21 cellular contexts compared by ENCODE assay signal in genomic region chr17:80224098-80224497, GRCh38. TPM values are rescaled to one million over a fixed set of nuclear protein-coding genes. Genes with fewer than 3 reads are reported as not detected.
DNase-seq lines count a peak whose midpoint lies in the region; ATAC-seq, FAIRE-seq and TF ChIP-seq lines count a peak whose summit lies in the region.
"Had no signal": no experiment of that assay in that cellular context is flagged by ENCODE, and none has a peak within 500 bp of the region (broad histone marks: within the 10 kb centered on the region; RNA-seq: fewer than 3 reads in every experiment).

No MANE protein-coding gene starts in this region.

- CTCF ChIA-PET in HepG2 (lab: Yijun Ruan, JAX; ENCODE audit: low intra/inter-chr PET ratio, low total read pairs) = no interaction called here
- CTCF ChIA-PET in WTC11 (lab: Charles Lee) = no interaction called here

- intact Hi-C loops in HepG2 (cut with micrococcal nuclease; ENCODE audit: unreplicated experiment) (no loop called here), right lobe of liver (cut with DNase I) (no loop called here), kidney (cut with DNase I) (no loop called here), tibial artery (cut with DNase I; ENCODE audit: low total_unique reads) (no loop called here)

- H3K79me2 ChIP-seq in HepG2 (ENCODE audit: insufficient read depth, low read length) = peaks cover 9% of the 10 kb centered on the region

- H3K27ac Mint-ChIP-seq in WTC11 = peak overlapping the region; percentile 66

- no peak for TF ChIP-seq POLR2A in HepG2 (IDR thresholded peaks at IDR 0.05; ENCODE audit: insufficient read depth in 1 of 2, low read depth in 2 of 2, low read length in 2 of 2)
- no peak for TF ChIP-seq POLR2A in right lobe of liver (IDR thresholded peaks at IDR 0.05)

- POLR2A ChIA-PET in HepG2 (lab: Yijun Ruan, JAX) = no interaction called here
- POLR2A ChIA-PET in WTC11 (lab: Charles Lee) = no interaction called here

- in situ Hi-C loops in HepG2 (cut with HindIII; ENCODE audit: extremely low pct_ligation_motif_present, low pct_unique_long_range_greater_than_20kb) = no loop called here

- H3K4me2 ChIP-seq in HepG2 (ENCODE audit: low read depth, low read length) = no peak overlapping the region
- H3K4me2 ChIP-seq: A549 had no signal

- no peak for FAIRE-seq in HepG2 (lab: Jason Lieb, UNC)
- FAIRE-seq in kidney (lab: Jason Lieb, UNC) = no peak
- FAIRE-seq: A549, GM19239 had no signal

- peaks cover 15% of the 10 kb centered on the region for H3K4me1 ChIP-seq in HepG2 (ENCODE audit: insufficient read depth, low read length)
- peaks cover 0 to 6% (median 1%) of the 10 kb centered on the region in 4 donors for H3K4me1 ChIP-seq in right lobe of liver
- peaks cover 3 to 12% of the 10 kb centered on the region in 2 donors for H3K4me1 ChIP-seq in kidney (ENCODE audit: control insufficient read depth in 1 of 2, insufficient read depth in 1 of 2, low read depth in 1 of 2, low read length in 2 of 2)
- H3K4me1 ChIP-seq in tibial artery = peaks cover 0 to 27% (median 21%) of the 10 kb centered on the region in 4 donors

- H3K27ac ChIP-seq in HepG2 (ENCODE audit: extremely low read length, insufficient read depth, low read length) (no peak overlapping the region), right lobe of liver (no peak overlapping the region), kidney (ENCODE audit: low read depth in 2 of 2, low read length in 2 of 2) (no peak overlapping the region), tibial artery (no peak overlapping the region)
- H3K27ac ChIP-seq: A549, C4-2B, HL-60 had no signal

- H3K9ac ChIP-seq in HepG2 (ENCODE audit: insufficient read depth, low read depth, low read length) (no peak overlapping the region), kidney (ENCODE audit: low read length in 2 of 2) (no peak overlapping the region)

- no TSS peak for BruUV-seq in HepG2 (replicated peaks; lab: Mats Ljungman, UMichigan)

- peaks cover 4% of the 10 kb centered on the region; the same call in 1 of the 2 replicates for H3K36me3 Mint-ChIP-seq in WTC11

- TF ChIP-seq EP300 in HepG2 (IDR thresholded peaks at IDR 0.05; ENCODE audit: low read depth in 2 of 2, low read length in 2 of 2) = no peak
- TF ChIP-seq EP300 in HepG2 (CRISPR knock-in tag; IDR thresholded peaks at IDR 0.05; ENCODE audit: borderline replicate concordance) = no peak

- H3K4me1 Mint-ChIP-seq in WTC11 = peaks cover 26% of the 10 kb centered on the region

- H3K4me3 ChIP-seq in HepG2 (replicated peaks in 1 of 3; ENCODE audit: insufficient read depth in 1 of 3, low read depth in 2 of 3, low read length in 3 of 3) (no peak overlapping the region), right lobe of liver (no peak overlapping the region), kidney (ENCODE audit: low read length in 2 of 2) (no peak overlapping the region), tibial artery (no peak overlapping the region)
- H3K4me3 ChIP-seq: A549 had no signal

- no peaks in the 10 kb centered on the region for H3K27me3 Mint-ChIP-seq in WTC11 (ENCODE audit: low read depth)

- no peaks in the 10 kb centered on the region for H3K27me3 ChIP-seq in HepG2 (ENCODE audit: control insufficient read depth in 1 of 2, insufficient read depth in 2 of 2, low read length in 2 of 2)
- H3K27me3 ChIP-seq in right lobe of liver = no peaks in the 10 kb centered on the region
- H3K27me3 ChIP-seq in tibial artery = no peaks in the 10 kb centered on the region

- H3K9me3 ChIP-seq in HepG2 (ENCODE audit: low read length) (no peaks in the 10 kb centered on the region), right lobe of liver (no peaks in the 10 kb centered on the region), kidney (ENCODE audit: control insufficient read depth in 1 of 2, low read length in 2 of 2) (no peaks in the 10 kb centered on the region), tibial artery (no peaks in the 10 kb centered on the region)
- H3K9me3 ChIP-seq: A549 had no signal

- H3K36me3 ChIP-seq in HepG2 (replicated peaks in 1 of 2; ENCODE audit: control insufficient read depth in 1 of 2, insufficient read depth in 2 of 2, low read length in 2 of 2) = peaks cover 3 to 4% of the 10 kb centered on the region in 2 experiments; a peak in 1 of 5 replicates
- H3K36me3 ChIP-seq in right lobe of liver = no peaks in the 10 kb centered on the region
- H3K36me3 ChIP-seq in kidney (ENCODE audit: control insufficient read depth in 1 of 2, insufficient read depth in 2 of 2, low read length in 2 of 2) = peaks cover 0 to 4% of the 10 kb centered on the region in 2 donors
- peaks cover 7 to 49% (median 35%) of the 10 kb centered on the region in 3 donors for H3K36me3 ChIP-seq in tibial artery

- ATAC-seq in HepG2 = no peak
- no peak for ATAC-seq in right lobe of liver
- no peak for ATAC-seq in WTC11
- ATAC-seq: A549, HCT116, PC-3 had no signal

- H4K20me1 ChIP-seq in HepG2 (ENCODE audit: insufficient read depth, low read length) = no peaks in the 10 kb centered on the region

- no peak overlapping the region for H2AFZ ChIP-seq in HepG2 (ENCODE audit: low read length)

- TF ChIP-seq CTCF in HepG2 (CRISPR knock-in tag; IDR thresholded peaks at IDR 0.05) (no peak), right lobe of liver (IDR thresholded peaks at IDR 0.05) (no peak), WTC11 (IDR thresholded peaks at IDR 0.05) (no peak), kidney (IDR thresholded peaks at IDR 0.05; ENCODE audit: borderline replicate concordance, extremely low read depth, insufficient read depth) (no peak), tibial artery (IDR thresholded peaks at IDR 0.05) (no peak)

- DNase-seq in HepG2 (ENCODE audit: low spot score) = no peak
- no peak for DNase-seq in right lobe of liver
- no peak for DNase-seq in WTC11 (ENCODE audit: low spot score)
- DNase-seq in kidney = peak; percentile 50
- no peak for DNase-seq in HPDE6-E6E7 (ENCODE audit: extremely low spot score)
- no peak for DNase-seq in NOMO-1 treated with DMSO at 0.1 percent for 48 hours (lab: John Stamatoyannopoulos, UW; ENCODE audit: unreplicated experiment)
- no peak for DNase-seq in tibial artery
- DNase-seq: COR-L47, KBM-7, NCI-H1436, NCI-H2029 treated with DMSO at 0.1 percent for 48 hours, NCI-H2171 treated with DMSO at 0.1 percent for 48 hours, NCI-H446 treated with DMSO at 0.1 percent for 48 hours, NCI-H748 treated with DMSO at 0.1 percent for 48 hours, PC-3 had no signal

- TF ChIP-seq RAD21 in HepG2 (CRISPR knock-in tag; IDR thresholded peaks at IDR 0.05) = no peak

- H3K4me3 Mint-ChIP-seq in WTC11 = no peak overlapping the region

- H3K9me3 Mint-ChIP-seq in WTC11 = no peaks in the 10 kb centered on the region

- 75% methylated on average over 8 of the region's 8 CpGs for WGBS in HepG2 (ENCODE audit: low lambda C conversion rate)
- 87% methylated on average over 8 of the region's 8 CpGs for WGBS in right lobe of liver (ENCODE audit: insufficient coverage, low coverage, low lambda C conversion rate, missing lambda C conversion rate)

RNA-seq across cellular contexts. Expression of gene SLC26A11, which starts 3.9 kb away (rescaled TPM):
- total RNA-seq in HepG2 (2016; rRNA removed; fragmentation: Illumina TruSeq; extraction: Trizol) = 3.1 and 8.7 TPM in 2 replicates
- total RNA-seq in HepG2 (2016; cell fraction: cytosol; rRNA removed; fragmentation: Illumina TruSeq; extraction: Trizol; ENCODE audit: low read depth) = 3.2 and 3.4 TPM in 2 replicates
- 3.5 and 11.2 TPM in 2 replicates for total RNA-seq in HepG2 (2016; cell fraction: insoluble cytoplasmic fraction; rRNA removed; fragmentation: Illumina TruSeq; extraction: Trizol)
- 3.1 and 3.2 TPM in 2 replicates for total RNA-seq in HepG2 (2016; cell fraction: membrane; rRNA removed; fragmentation: Illumina TruSeq; extraction: Trizol)
- total RNA-seq in HepG2 (2016; cell fraction: nucleus; rRNA removed; fragmentation: Illumina TruSeq; extraction: Trizol) = 12.9 and 13.6 TPM in 2 replicates
- polyA plus RNA-seq in HepG2 (2011; rRNA removed) = 13.2 and 21.1 TPM in 2 replicates
- polyA plus RNA-seq in HepG2 (2011; cell fraction: cytosol; rRNA removed) = 5.5 and 7.6 TPM in 2 replicates
- polyA plus RNA-seq in HepG2 (2011; cell fraction: nucleus; rRNA removed) = 121 and 146 TPM in 2 replicates
- 7.0 and 18.5 TPM in 2 replicates for polyA plus RNA-seq in HepG2 (2012)
- polyA plus RNA-seq in HepG2 (2016; cell fraction: cytosol; fragmentation: Illumina TruSeq; extraction: Trizol; ENCODE audit: low read depth) = 0.73 and 1.0 TPM in 2 replicates
- polyA plus RNA-seq in HepG2 (2016; cell fraction: insoluble cytoplasmic fraction; fragmentation: Illumina TruSeq; extraction: Trizol; ENCODE audit: low read depth) = 2.8 and 4.4 TPM in 2 replicates
- 1.4 and 2.3 TPM in 2 replicates for polyA plus RNA-seq in HepG2 (2016; cell fraction: membrane; fragmentation: Illumina TruSeq; extraction: Trizol; ENCODE audit: low read depth)
- polyA plus RNA-seq in HepG2 (2016; cell fraction: nucleus; fragmentation: Illumina TruSeq; extraction: Trizol; ENCODE audit: insufficient read depth, low read depth) = 29.5 and 32.2 TPM in 2 replicates
- 7.7 and 20.5 TPM in 2 replicates for polyA minus RNA-seq in HepG2 (2011; rRNA and poly(A)+ RNA removed; ENCODE audit: low replicate concordance)
- 5.6 and 11.8 TPM in 2 replicates for polyA minus RNA-seq in HepG2 (2011; cell fraction: cytosol; rRNA and poly(A)+ RNA removed)
- polyA minus RNA-seq in HepG2 (2011; cell fraction: nucleus; rRNA and poly(A)+ RNA removed) = 22.4 and 23.0 TPM in 2 replicates
- total RNA-seq in right lobe of liver = 1 to 10 TPM; 5.8 to 9.8 (median 6.5) TPM
- 19.1 to 26.4 TPM (median 23.5 TPM) in 3 replicates for total RNA-seq in WTC11 (2021)
- 24.5 TPM for total RNA-seq in kidney
- 11.3 TPM for polyA plus RNA-seq in kidney (ENCODE audit: insufficient read depth, low read depth, low replicate concordance)

RNA-seq across cellular contexts. Expression of gene SGSH, which starts 4.0 kb away (rescaled TPM):
- 5.5 and 12.2 TPM in 2 replicates for total RNA-seq in HepG2 (2016; rRNA removed; fragmentation: Illumina TruSeq; extraction: Trizol)
- total RNA-seq in HepG2 (2016; cell fraction: cytosol; rRNA removed; fragmentation: Illumina TruSeq; extraction: Trizol; ENCODE audit: low read depth) = 4.0 and 6.2 TPM in 2 replicates
- 4.5 and 13.3 TPM in 2 replicates for total RNA-seq in HepG2 (2016; cell fraction: insoluble cytoplasmic fraction; rRNA removed; fragmentation: Illumina TruSeq; extraction: Trizol)
- total RNA-seq in HepG2 (2016; cell fraction: membrane; rRNA removed; fragmentation: Illumina TruSeq; extraction: Trizol) = 6.1 and 6.4 TPM in 2 replicates
- 18.5 and 23.9 TPM in 2 replicates for total RNA-seq in HepG2 (2016; cell fraction: nucleus; rRNA removed; fragmentation: Illumina TruSeq; extraction: Trizol)
- polyA plus RNA-seq in HepG2 (2011; rRNA removed) = 17.6 and 23.9 TPM in 2 replicates
- polyA plus RNA-seq in HepG2 (2011; cell fraction: cytosol; rRNA removed) = 13.7 and 17.1 TPM in 2 replicates
- 145 and 163 TPM in 2 replicates for polyA plus RNA-seq in HepG2 (2011; cell fraction: nucleus; rRNA removed)
- 21.6 and 30.9 TPM in 2 replicates for polyA plus RNA-seq in HepG2 (2012)
- polyA plus RNA-seq in HepG2 (2016; cell fraction: cytosol; fragmentation: Illumina TruSeq; extraction: Trizol; ENCODE audit: low read depth) = 3.7 and 4.2 TPM in 2 replicates
- polyA plus RNA-seq in HepG2 (2016; cell fraction: insoluble cytoplasmic fraction; fragmentation: Illumina TruSeq; extraction: Trizol; ENCODE audit: low read depth) = 7.1 and 11.5 TPM in 2 replicates
- 7.0 and 7.3 TPM in 2 replicates for polyA plus RNA-seq in HepG2 (2016; cell fraction: membrane; fragmentation: Illumina TruSeq; extraction: Trizol; ENCODE audit: low read depth)
- polyA plus RNA-seq in HepG2 (2016; cell fraction: nucleus; fragmentation: Illumina TruSeq; extraction: Trizol; ENCODE audit: insufficient read depth, low read depth) = 81.4 and 86.8 TPM in 2 replicates
- 15.4 and 23.1 TPM in 2 replicates for polyA minus RNA-seq in HepG2 (2011; rRNA and poly(A)+ RNA removed; ENCODE audit: low replicate concordance)
- 15.4 and 18.7 TPM in 2 replicates for polyA minus RNA-seq in HepG2 (2011; cell fraction: cytosol; rRNA and poly(A)+ RNA removed)
- polyA minus RNA-seq in HepG2 (2011; cell fraction: nucleus; rRNA and poly(A)+ RNA removed) = 34.1 and 36.2 TPM in 2 replicates
- total RNA-seq in right lobe of liver = 10 to 100 TPM in 5 of 6 experiments, 1 to 10 TPM in 1; 9.7 to 23.5 (median 15.7) TPM
- 22.0 to 27.7 TPM (median 22.0 TPM) in 3 replicates for total RNA-seq in WTC11 (2021)
- total RNA-seq in kidney = 63.2 TPM
- polyA plus RNA-seq in kidney (ENCODE audit: insufficient read depth, low read depth, low replicate concordance) = 25.9 TPM

RNA-seq across cellular contexts. Expression of gene RNF213, which starts 36.6 kb away (rescaled TPM):
- 38.7 and 42.8 TPM in 2 replicates for total RNA-seq in HepG2 (2016; rRNA removed; fragmentation: Illumina TruSeq; extraction: Trizol)
- total RNA-seq in HepG2 (2016; cell fraction: cytosol; rRNA removed; fragmentation: Illumina TruSeq; extraction: Trizol; ENCODE audit: low read depth) = 8.0 and 9.3 TPM in 2 replicates
- 36.5 and 38.8 TPM in 2 replicates for total RNA-seq in HepG2 (2016; cell fraction: insoluble cytoplasmic fraction; rRNA removed; fragmentation: Illumina TruSeq; extraction: Trizol)
- total RNA-seq in HepG2 (2016; cell fraction: membrane; rRNA removed; fragmentation: Illumina TruSeq; extraction: Trizol) = 12.8 and 13.4 TPM in 2 replicates
- total RNA-seq in HepG2 (2016; cell fraction: nucleus; rRNA removed; fragmentation: Illumina TruSeq; extraction: Trizol) = 57.4 and 57.5 TPM in 2 replicates
- 38.6 and 44.0 TPM in 2 replicates for polyA plus RNA-seq in HepG2 (2011; rRNA removed)
- polyA plus RNA-seq in HepG2 (2011; cell fraction: cytosol; rRNA removed) = 16.4 and 18.9 TPM in 2 replicates
- polyA plus RNA-seq in HepG2 (2011; cell fraction: nucleus; rRNA removed) = 134 and 171 TPM in 2 replicates
- 28.2 and 46.6 TPM in 2 replicates for polyA plus RNA-seq in HepG2 (2012)
- polyA plus RNA-seq in HepG2 (2016; cell fraction: cytosol; fragmentation: Illumina TruSeq; extraction: Trizol; ENCODE audit: low read depth) = 1.4 and 2.0 TPM in 2 replicates
- 23.5 and 27.4 TPM in 2 replicates for polyA plus RNA-seq in HepG2 (2016; cell fraction: insoluble cytoplasmic fraction; fragmentation: Illumina TruSeq; extraction: Trizol; ENCODE audit: low read depth)
- polyA plus RNA-seq in HepG2 (2016; cell fraction: membrane; fragmentation: Illumina TruSeq; extraction: Trizol; ENCODE audit: low read depth) = 3.4 and 3.7 TPM in 2 replicates
- polyA plus RNA-seq in HepG2 (2016; cell fraction: nucleus; fragmentation: Illumina TruSeq; extraction: Trizol; ENCODE audit: insufficient read depth, low read depth) = 77.8 and 79.2 TPM in 2 replicates
- 133 and 148 TPM in 2 replicates for polyA minus RNA-seq in HepG2 (2011; rRNA and poly(A)+ RNA removed; ENCODE audit: low replicate concordance)
- polyA minus RNA-seq in HepG2 (2011; cell fraction: cytosol; rRNA and poly(A)+ RNA removed) = 36.1 and 37.6 TPM in 2 replicates
- polyA minus RNA-seq in HepG2 (2011; cell fraction: nucleus; rRNA and poly(A)+ RNA removed) = 108 and 132 TPM in 2 replicates
- 10 to 100 TPM; 59.1 to 87.7 (median 73.0) TPM for total RNA-seq in right lobe of liver
- total RNA-seq in WTC11 (2021) = 70.3 to 72.6 TPM (median 70.5 TPM) in 3 replicates
- 276 TPM for total RNA-seq in kidney
- 43.4 TPM for polyA plus RNA-seq in kidney (ENCODE audit: insufficient read depth, low read depth, low replicate concordance)

RNA-seq across cellular contexts. Expression of gene CARD14, which starts 54.3 kb away (rescaled TPM):
- 0.11 TPM in 1 of 2 replicates, not detected in the other for total RNA-seq in HepG2 (2016; rRNA removed; fragmentation: Illumina TruSeq; extraction: Trizol)
- not detected in 2 replicates for total RNA-seq in HepG2 (2016; cell fraction: cytosol; rRNA removed; fragmentation: Illumina TruSeq; extraction: Trizol; ENCODE audit: low read depth)
- 0.06 TPM in 1 of 2 replicates, not detected in the other for total RNA-seq in HepG2 (2016; cell fraction: insoluble cytoplasmic fraction; rRNA removed; fragmentation: Illumina TruSeq; extraction: Trizol)
- total RNA-seq in HepG2 (2016; cell fraction: membrane; rRNA removed; fragmentation: Illumina TruSeq; extraction: Trizol) = not detected in 2 replicates
- not detected in 2 replicates for total RNA-seq in HepG2 (2016; cell fraction: nucleus; rRNA removed; fragmentation: Illumina TruSeq; extraction: Trizol)
- polyA plus RNA-seq in HepG2 (2011; rRNA removed) = 0.03 TPM in 1 of 2 replicates, not detected in the other
- not detected in 2 replicates for polyA plus RNA-seq in HepG2 (2011; cell fraction: cytosol; rRNA removed)
- polyA plus RNA-seq in HepG2 (2011; cell fraction: nucleus; rRNA removed) = 0.05 and 0.11 TPM in 2 replicates
- 0.16 and 0.19 TPM in 2 replicates for polyA plus RNA-seq in HepG2 (2012)
- not detected in 2 replicates for polyA plus RNA-seq in HepG2 (2016; cell fraction: cytosol; fragmentation: Illumina TruSeq; extraction: Trizol; ENCODE audit: low read depth)
- not detected in 2 replicates for polyA plus RNA-seq in HepG2 (2016; cell fraction: insoluble cytoplasmic fraction; fragmentation: Illumina TruSeq; extraction: Trizol; ENCODE audit: low read depth)
- polyA plus RNA-seq in HepG2 (2016; cell fraction: membrane; fragmentation: Illumina TruSeq; extraction: Trizol; ENCODE audit: low read depth) = not detected in 2 replicates
- 0.21 TPM in 1 of 2 replicates, not detected in the other for polyA plus RNA-seq in HepG2 (2016; cell fraction: nucleus; fragmentation: Illumina TruSeq; extraction: Trizol; ENCODE audit: insufficient read depth, low read depth)
- 0.22 and 5.5 TPM in 2 replicates for polyA minus RNA-seq in HepG2 (2011; rRNA and poly(A)+ RNA removed; ENCODE audit: low replicate concordance)
- not detected in 2 replicates for polyA minus RNA-seq in HepG2 (2011; cell fraction: cytosol; rRNA and poly(A)+ RNA removed)
- polyA minus RNA-seq in HepG2 (2011; cell fraction: nucleus; rRNA and poly(A)+ RNA removed) = not detected in 2 replicates
- under 1 TPM in 3 of 6 experiments, not detected in 3; 0.20 to 0.29 (median 0.22) TPM for total RNA-seq in right lobe of liver
- total RNA-seq in WTC11 (2021) = 0.18 to 0.83 TPM (median 0.25 TPM) in 3 replicates
- total RNA-seq in kidney = 1.7 TPM
- 0.17 TPM for polyA plus RNA-seq in kidney (ENCODE audit: insufficient read depth, low read depth, low replicate concordance)
- total RNA-seq: Daoy had no signal

Comparison
In these comparisons a context has a peak if more than half of its experiments do, and no peak if none do; other contexts are left out.
1. Of the 50 proteins assayed by ChIP-seq in both HepG2 and WTC11: peak only in HepG2: none; only in WTC11: ZBTB43; in both: none; in neither: 49.